Comparison of ENCODE assay signal across 9 cellular contexts in the genomic region with DNA sequence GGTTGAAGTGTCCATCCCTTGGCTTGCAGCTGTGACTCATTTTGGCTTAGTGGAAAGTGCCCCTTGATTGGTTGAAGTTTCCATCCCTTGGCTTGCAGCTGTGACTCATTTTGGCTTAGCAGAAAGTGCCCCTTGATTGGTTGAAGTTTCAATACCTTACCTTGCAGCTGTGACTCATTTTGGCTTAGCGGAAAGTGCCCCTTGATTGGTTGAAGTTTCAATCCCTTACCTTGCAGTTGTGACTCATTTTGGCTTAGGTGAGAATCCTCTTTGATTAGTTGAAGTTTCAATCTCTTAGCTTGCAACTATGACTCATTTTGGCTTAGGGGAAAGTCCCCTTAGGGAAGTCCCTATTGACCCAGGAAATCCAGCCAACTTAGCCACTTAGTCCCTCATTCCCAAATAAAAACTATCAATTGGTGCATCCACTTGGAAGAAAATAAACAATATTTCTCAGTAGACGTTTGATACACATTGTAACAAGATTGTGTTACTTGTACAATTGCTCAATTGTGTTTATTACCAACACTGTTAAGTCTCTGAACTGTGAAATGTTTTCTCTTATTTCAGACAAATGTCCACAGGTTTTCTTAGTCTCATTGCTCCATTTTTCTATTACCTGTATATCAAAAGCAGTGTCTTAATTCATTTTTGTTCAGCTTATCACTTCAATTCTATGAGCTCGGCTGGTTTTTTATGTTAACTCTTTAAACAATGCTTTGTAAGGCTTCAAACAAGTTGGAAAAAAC.
DNase-seq lines count a peak whose midpoint lies in the region; ATAC-seq and TF ChIP-seq lines count a peak whose summit lies in the region.
"Had no signal": no experiment of that assay in that cellular context is flagged by ENCODE, and none has a peak within 500 bp of the region (broad histone marks: within the 10 kb centered on the region; RNA-seq: fewer than 3 reads in every experiment).

No MANE protein-coding gene starts in this region.

- ATAC-seq in GM19043 (IDR thresholded peaks at IDR 0.05; ENCODE audit: low read depth, unreplicated experiment) = peak; percentile 68
- peak; percentile 95 for ATAC-seq in HG02870 (IDR thresholded peaks at IDR 0.05; ENCODE audit: unreplicated experiment)
- ATAC-seq: Panc1 had no signal

- DNase-seq in SW480 (ENCODE audit: low spot score) = peak; percentile 31
- DNase-seq in retinal pigment epithelial cell (ENCODE audit: low read depth) = peak; percentile 11
- DNase-seq in dermis blood vessel endothelial cell = no peak
- DNase-seq in UCSD-AML1 (lab: John Stamatoyannopoulos, UW; ENCODE audit: unreplicated experiment) = no peak
- DNase-seq in GM19238 (ENCODE audit: insufficient read length, low spot score) = no peak
- no peak for DNase-seq in NCI-H2081 treated with DMSO at 0.1 percent for 48 hours (lab: John Stamatoyannopoulos, UW)

- H3K4me3 ChIP-seq in retinal pigment epithelial cell (ENCODE audit: low read length) = no peak overlapping the region

- no peak for TF ChIP-seq CTCF in retinal pigment epithelial cell (conservative IDR thresholded peaks at IDR 0.05; ENCODE audit: low read depth, low read length)

Comparison
In these comparisons a context has a peak if more than half of its experiments do, and no peak if none do; other contexts are left out.
1. DNase-seq: peak in SW480 (single experiment) and retinal pigment epithelial cell (single experiment); none in dermis blood vessel endothelial cell (single experiment), UCSD-AML1 (single experiment), GM19238 (single experiment) and NCI-H2081 treated with DMSO at 0.1 percent for 48 hours (single experiment).